ENCODE assay signal across 10 cellular contexts in genomic region chr9:124264812-124265211, GRCh38. TPM values are rescaled to one million over a fixed set of nuclear protein-coding genes. Genes with fewer than 3 reads are reported as not detected.
DNase-seq lines count a peak whose midpoint lies in the region; ATAC-seq, FAIRE-seq and TF ChIP-seq lines count a peak whose summit lies in the region.
"Had no signal": no experiment of that assay in that cellular context is flagged by ENCODE, and none has a peak within 500 bp of the region (broad histone marks: within the 10 kb centered on the region; RNA-seq: fewer than 3 reads in every experiment).

No MANE protein-coding gene starts in this region.

- SMC1A ChIA-PET in GM12878 (lab: Charles Lee; ENCODE audit: uncharacterized antibody, unreplicated experiment) = interaction anchor here (1.1 to 10.1 kb wide), 10 partner anchors 10 to 127 kb away, joined by 3 to 132 read pairs (median 10); no protein-coding TSS in a partner anchor

- CTCF ChIA-PET in GM12878 (lab: Yijun Ruan, JAX) = interaction anchor here (0.8 to 3.7 kb wide), 12 partner anchors 12 to 138 kb away, joined by 3 to 13 read pairs (median 4); no protein-coding TSS in a partner anchor

- FAIRE-seq in GM12878 (lab: Jason Lieb, UNC) = no peak

- in situ Hi-C loops in GM12878 (cut with MboI) = no loop called here

- H3K4me1 ChIP-seq in BLaER1 treated with 17β-estradiol and CSF1 and Interleukin-3, amounts not matched to agents 10 nM and 100 nM = peaks cover 77 to 100% (median 98%) of the 10 kb centered on the region in 10 experiments
- H3K4me1 ChIP-seq in GM12878 (ENCODE audit: control insufficient read depth, insufficient read depth, low read length) (peaks cover 50% of the 10 kb centered on the region), SJCRH30 (peaks cover 67% of the 10 kb centered on the region), ovary (ENCODE audit: insufficient read depth) (peaks cover 17% of the 10 kb centered on the region)

- RAD21 ChIA-PET in GM12878 (lab: Charles Lee; ENCODE audit: unreplicated experiment) = interaction anchor here (0.7 to 6.2 kb wide), 12 partner anchors 22 to 331 kb away, joined by 3 to 74 read pairs (median 7); no protein-coding TSS in a partner anchor

- no peak overlapping the region for H3K4me3 ChIP-seq in BLaER1 treated with 17β-estradiol and CSF1 and Interleukin-3, amounts not matched to agents 10 nM and 100 nM
- H3K4me3 ChIP-seq in GM12878 (peak overlapping the region; percentile 61; the same call in 1 of the 2 replicates), SJCRH30 (no peak overlapping the region), ovary (no peak overlapping the region)

- peaks cover 21% of the 10 kb centered on the region for H3K4me1 Mint-ChIP-seq in activated T-cell treated with anti-CD3 and anti-CD28 coated beads, Interleukin-2, amount 50 U/mL, for 24 hours (ENCODE audit: low read depth)

- TF ChIP-seq POLR2A in GM12878 (IDR thresholded peaks at IDR 0.05; ENCODE audit: low read depth, low read length) (no peak; the same call in 1 of the 2 replicates), ovary (IDR thresholded peaks at IDR 0.05) (no peak)

- no TSS peak for BruUV-seq in GM12878 (replicated peaks; lab: Mats Ljungman, UMichigan)

- H3K9ac ChIP-seq in BLaER1 treated with 17β-estradiol and CSF1 and Interleukin-3, amounts not matched to agents 10 nM and 100 nM = no peak overlapping the region; a peak in 1 of 22 replicates
- H3K9ac ChIP-seq in GM12878 (ENCODE audit: control insufficient read depth, insufficient read depth, low read length) = peak overlapping the region; percentile 84; the same call in 1 of the 2 replicates

- peak; percentile 26 to 67; a peak in 1 of 4 replicates for TF ChIP-seq EP300 in GM12878 (IDR thresholded peaks at IDR 0.05; ENCODE audit: borderline replicate concordance in 1 of 2, control insufficient read depth in 1 of 2, low read depth in 2 of 2, low read length in 2 of 2)
- no peak for TF ChIP-seq EP300 in ovary (IDR thresholded peaks at IDR 0.05)

- ATAC-seq in GM19372 (IDR thresholded peaks at IDR 0.05; ENCODE audit: low read depth, unreplicated experiment) (peak; percentile 59), HG03175 (IDR thresholded peaks at IDR 0.05; ENCODE audit: unreplicated experiment) (peak; percentile 54), GM12878 (peak; percentile 61)

- no peak overlapping the region for H3K27ac Mint-ChIP-seq in activated T-cell treated with anti-CD3 and anti-CD28 coated beads, Interleukin-2, amount 50 U/mL, for 24 hours

- H3K4me2 ChIP-seq in BLaER1 treated with 17β-estradiol and CSF1 and Interleukin-3, amounts not matched to agents 10 nM and 100 nM = peak overlapping the region in 9 of 11 experiments; percentile 17 to 99 (median 84); a peak in 12 of 22 replicates
- H3K4me2 ChIP-seq in GM12878 (ENCODE audit: control insufficient read depth, insufficient read depth) = peak overlapping the region; percentile 96

- H3K36me3 ChIP-seq in BLaER1 treated with 17β-estradiol and CSF1 and Interleukin-3, amounts not matched to agents 10 nM and 100 nM = peaks cover 0 to 29% (median 20%) of the 10 kb centered on the region in 11 experiments; a peak in 19 of 22 replicates
- H3K36me3 ChIP-seq in GM12878 (ENCODE audit: control insufficient read depth in 2 of 2, insufficient read depth in 2 of 2, low read length in 1 of 2) (peaks cover 7 to 22% of the 10 kb centered on the region in 2 experiments; a peak in 3 of 4 replicates), SJCRH30 (peaks cover 3% of the 10 kb centered on the region), ovary (no peaks in the 10 kb centered on the region)

- H4K20me1 ChIP-seq in BLaER1 treated with 17β-estradiol and CSF1 and Interleukin-3, amounts not matched to agents 10 nM and 100 nM = peaks cover 81 to 99% (median 95%) of the 10 kb centered on the region in 11 experiments
- H4K20me1 ChIP-seq in GM12878 (ENCODE audit: control insufficient read depth, insufficient read depth) = peaks cover 8% of the 10 kb centered on the region; the same call in 1 of the 2 replicates

- H3K27ac ChIP-seq in BLaER1 treated with 17β-estradiol and CSF1 and Interleukin-3, amounts not matched to agents 10 nM and 100 nM = no peak overlapping the region
- H3K27ac ChIP-seq in GM12878 (ENCODE audit: control insufficient read depth, insufficient read depth) (peak overlapping the region; percentile 88), SJCRH30 (no peak overlapping the region), ovary (no peak overlapping the region)

- TF ChIP-seq CTCF in GM12878 (IDR thresholded peaks at IDR 0.05 in 2 of 3, conservative IDR thresholded peaks at IDR 0.05 in 1 of 3; ENCODE audit: control insufficient read depth in 2 of 3, extremely low read depth in 1 of 3, insufficient read depth in 1 of 3, low read depth in 3 of 3, low read length in 3 of 3) (no peak), ovary (IDR thresholded peaks at IDR 0.05) (no peak)

- WGBS in GM12878 (ENCODE audit: insufficient coverage, insufficient replicate concordance, low lambda C conversion rate, missing lambda C conversion rate) = 0% methylated on average over 8 of the region's 8 CpGs
- 63 to 80% (median 74%) methylated on average over 8 of the region's 8 CpGs for WGBS in ovary, 3 donors

- no peak overlapping the region for H3K4me3 Mint-ChIP-seq in activated T-cell treated with anti-CD3 and anti-CD28 coated beads, Interleukin-2, amount 50 U/mL, for 24 hours

- TF ChIP-seq RAD21 in GM12878 (IDR thresholded peaks at IDR 0.05; ENCODE audit: insufficient read depth, low read depth, low read length) = no peak

- no peaks in the 10 kb centered on the region for H3K9me3 Mint-ChIP-seq in activated T-cell treated with anti-CD3 and anti-CD28 coated beads, Interleukin-2, amount 50 U/mL, for 24 hours

- peaks cover 98% of the 10 kb centered on the region for H3K79me2 ChIP-seq in GM12878 (ENCODE audit: control insufficient read depth, insufficient read depth, low read length)

- POLR2A ChIA-PET in GM12878 (lab: Charles Lee) = interaction anchor here (0.6 to 6.6 kb wide), 17 partner anchors 9 to 923 kb away, joined by 3 to 45 read pairs (median 5); no protein-coding TSS in a partner anchor

- no peaks in the 10 kb centered on the region for H3K36me3 Mint-ChIP-seq in activated T-cell treated with anti-CD3 and anti-CD28 coated beads, Interleukin-2, amount 50 U/mL, for 24 hours (ENCODE audit: low read depth)

- DNase-seq in GM12878 (ENCODE audit: low read depth, low spot score) = peak; percentile 91
- DNase-seq in activated T-cell treated with anti-CD3 and anti-CD28 coated beads, Interleukin-2, amount 50 U/mL, for 48 hours = no peak
- DNase-seq in activated T-cell treated with anti-CD3 and anti-CD28 coated beads, Interleukin-2, amount 50 U/mL, for 24 hours = no peak
- no peak for DNase-seq in SJCRH30
- DNase-seq in ovary = no peak
- DNase-seq: DMS79; effector CD4-positive, alpha-beta T cell had no signal

- no peaks in the 10 kb centered on the region for H3K9me3 ChIP-seq in BLaER1 treated with 17β-estradiol and CSF1 and Interleukin-3, amounts not matched to agents 10 nM and 100 nM (replicated peaks in 1 of 11)
- H3K9me3 ChIP-seq in GM12878 (replicated peaks; ENCODE audit: control insufficient read depth, insufficient read depth, low read length) (no peaks in the 10 kb centered on the region), SJCRH30 (replicated peaks) (no peaks in the 10 kb centered on the region), ovary (no peaks in the 10 kb centered on the region)

- H2AFZ ChIP-seq in GM12878 (ENCODE audit: control insufficient read depth, low read depth, low read length) = no peak overlapping the region

- no peaks in the 10 kb centered on the region for H3K27me3 ChIP-seq in BLaER1 treated with 17β-estradiol and CSF1 and Interleukin-3, amounts not matched to agents 10 nM and 100 nM
- H3K27me3 ChIP-seq in GM12878 (replicated peaks in 1 of 2; ENCODE audit: control insufficient read depth in 2 of 2, insufficient read depth in 2 of 2, low read length in 1 of 2) (no peaks in the 10 kb centered on the region), SJCRH30 (no peaks in the 10 kb centered on the region), ovary (no peaks in the 10 kb centered on the region)

- intact Hi-C loops in GM12878 (cut with micrococcal nuclease; ENCODE audit: unreplicated experiment) = loop anchor here (1.0 to 2.0 kb wide), 4 partner anchors 21 to 68 kb away; no protein-coding TSS in a partner anchor
- intact Hi-C loops in ovary (cut with DNase I) = no loop called here

- H3K27me3 Mint-ChIP-seq in activated T-cell treated with anti-CD3 and anti-CD28 coated beads, Interleukin-2, amount 50 U/mL, for 24 hours = peaks cover 31% of the 10 kb centered on the region

TF ChIP-seq in GM12878, 131 proteins besides CTCF, POLR2A, EP300 and RAD21 (continues in another document):
- TF ChIP-seq CHD1 (IDR thresholded peaks at IDR 0.05; ENCODE audit: low read depth, low read length) (no peak), BHLHE40 (IDR thresholded peaks at IDR 0.05; ENCODE audit: borderline replicate concordance in 1 of 2, low read depth in 2 of 2, low read length in 1 of 2) (peak; percentile 89 to 96), MYC (IDR thresholded peaks at IDR 0.05; ENCODE audit: insufficient read depth, insufficient read length, insufficient replicate concordance, low read length, severe bottlenecking) (no peak), CHD4 (IDR thresholded peaks at IDR 0.05) (no peak)

RNA-seq across cellular contexts. Expression of gene NEK6, which starts 7.1 kb away (rescaled TPM):
- 174 and 184 TPM in 2 replicates for total RNA-seq in GM12878 (2013; cell fraction: nucleolus; rRNA removed)
- 50.0 and 58.0 TPM in 2 replicates for total RNA-seq in GM12878 (2014; rRNA removed)
- 51.8 and 53.8 TPM in 2 replicates for total RNA-seq in GM12878 (2014; rRNA removed; fragmentation: Illumina TruSeq; extraction: Trizol)
- total RNA-seq in GM12878 (2021) = 136 and 142 TPM in 2 replicates
- polyA plus RNA-seq in GM12878 (2011; ENCODE audit: low read depth) = 62.2 TPM
- polyA plus RNA-seq in GM12878 (2011; rRNA removed) = 131 and 161 TPM in 2 replicates
- 171 and 176 TPM in 2 replicates for polyA plus RNA-seq in GM12878 (2011; cell fraction: cytosol; rRNA removed)
- 186 and 192 TPM in 2 replicates for polyA plus RNA-seq in GM12878 (2011; cell fraction: nucleus; rRNA removed)
- 79.3 and 129 TPM in 2 replicates for polyA plus RNA-seq in GM12878 (2012)
- polyA plus RNA-seq in GM12878 (2014; fragmentation: Illumina TruSeq; extraction: Trizol) = 68.6 and 87.1 TPM in 2 replicates
- 10 to 100 TPM; 31.3 to 33.2 TPM for polyA plus RNA-seq in GM12878 (2014; fragmentation: Nextera tagmentation; extraction: Ambion mirVana)
- 91.3 and 96.0 TPM in 2 replicates for polyA plus RNA-seq in GM12878 (2014; rRNA removed)
- 100 to 1,000 TPM in 1 of 2 experiments, 10 to 100 TPM in 1; 97.0 to 104 TPM for polyA plus RNA-seq in GM12878 (2016; fragmentation: Nextera tagmentation; extraction: Ambion mirVana)
- 210 and 248 TPM in 2 replicates for polyA minus RNA-seq in GM12878 (2011; rRNA and poly(A)+ RNA removed)
- polyA minus RNA-seq in GM12878 (2011; cell fraction: cytosol; rRNA and poly(A)+ RNA removed) = 53.5 and 58.5 TPM in 2 replicates
- polyA minus RNA-seq in GM12878 (2011; cell fraction: nucleus; rRNA and poly(A)+ RNA removed) = 60.7 and 78.1 TPM in 2 replicates
- total RNA-seq in SJCRH30 (2014; rRNA removed; shearing (Covaris generic)) = 26.1 and 28.4 TPM in 2 replicates
- total RNA-seq in ovary = 10 to 100 TPM in 5 of 7 donors, 1 to 10 TPM in 2; 7.2 to 45.1 (median 22.8) TPM
- 10 to 100 TPM in 1 of 2 donors, 1 to 10 TPM in 1; 7.6 to 23.0 TPM for polyA plus RNA-seq in ovary
